ENCODE assay signal across 1 cellular context in the genomic region with DNA sequence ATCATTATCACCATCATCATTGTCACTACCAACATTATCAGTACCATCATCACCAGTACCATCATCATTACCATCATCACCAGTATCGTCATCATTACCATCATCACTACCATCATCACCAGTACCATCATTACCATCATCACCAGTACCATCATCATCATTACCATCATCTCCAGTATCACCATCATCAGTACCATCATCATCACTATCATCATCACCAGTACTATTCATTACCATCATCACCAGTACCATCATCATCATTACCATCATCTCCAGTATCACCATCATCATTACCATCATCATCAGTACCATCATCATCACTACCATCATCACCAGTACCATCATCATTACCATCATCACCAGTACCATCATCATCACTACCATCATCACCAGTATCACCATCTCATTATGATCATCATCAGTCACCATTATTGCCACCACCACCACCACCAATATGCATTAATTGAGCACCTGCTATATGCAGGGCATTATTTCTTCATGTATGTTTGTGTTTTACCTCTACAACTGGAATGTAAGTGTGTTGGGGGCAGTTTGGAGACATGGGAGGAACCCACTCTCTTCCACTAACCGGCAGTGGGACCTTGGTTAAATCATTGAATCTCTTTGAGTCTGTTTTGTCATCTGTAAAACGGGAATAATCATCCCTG.
TF ChIP-seq lines count a peak whose summit lies in the region.

No MANE protein-coding gene starts in this region.

TF ChIP-seq in HEK293, 187 proteins besides CTCF, POLR2A, EP300 and RAD21 (continued from another document):
- TF ChIP-seq ZBTB7A (tag by site-specific recombination; IDR thresholded peaks at IDR 0.05; ENCODE audit: low read depth): no peak
- no peak for TF ChIP-seq ZNF24 (tag by site-specific recombination; IDR thresholded peaks at IDR 0.05)
- TF ChIP-seq ZNF561 (tag by site-specific recombination; IDR thresholded peaks at IDR 0.05; ENCODE audit: borderline replicate concordance): no peak
- no peak for TF ChIP-seq GLIS2 (tag by site-specific recombination; IDR thresholded peaks at IDR 0.05)
